In the genomic region with DNA sequence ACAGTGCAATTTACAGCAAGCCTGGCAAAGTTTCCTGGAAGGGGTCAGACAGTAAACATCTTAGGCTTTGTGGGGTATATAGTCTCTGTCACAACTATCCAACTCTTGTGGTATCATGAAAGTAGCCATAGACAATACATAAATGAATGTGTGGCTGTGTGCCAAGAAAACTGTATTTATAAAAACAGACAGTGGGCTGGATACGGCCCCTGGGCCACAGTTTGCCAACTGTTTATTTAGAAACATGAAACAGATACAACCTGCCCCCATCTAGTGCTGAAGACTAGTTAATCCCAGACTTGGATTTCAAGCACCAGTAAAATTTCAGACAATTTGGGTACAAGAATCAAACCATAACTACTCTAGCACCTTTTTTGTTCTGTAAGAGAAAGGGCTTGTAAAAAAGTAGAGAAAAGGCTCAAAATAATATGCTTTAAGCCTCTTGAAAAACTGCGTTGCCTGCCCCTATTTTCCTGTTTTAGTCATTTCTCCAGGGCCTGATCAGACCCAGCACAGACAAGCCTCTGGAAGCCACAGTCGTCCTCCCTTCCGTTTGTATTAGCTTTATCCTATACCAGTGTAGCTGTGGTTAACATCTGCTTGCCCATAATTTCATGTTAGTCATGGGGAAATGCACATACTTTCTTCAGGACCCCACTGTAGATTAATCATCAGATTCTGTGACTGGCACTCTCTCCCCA, we compare ENCODE assay signal across 17 cellular contexts. TPM values are rescaled to one million over a fixed set of nuclear protein-coding genes. Genes with fewer than 3 reads are reported as not detected.
DNase-seq lines count a peak whose midpoint lies in the region; TF ChIP-seq lines count a peak whose summit lies in the region.
"Had no signal": no experiment of that assay in that cellular context is flagged by ENCODE, and none has a peak within 500 bp of the region (broad histone marks: within the 10 kb centered on the region; RNA-seq: fewer than 3 reads in every experiment).

No MANE protein-coding gene starts in this region.

- H3K27ac Mint-ChIP-seq in chondrocyte (ENCODE audit: unreplicated experiment) (peak overlapping the region; percentile 90), neural crest cell (ENCODE audit: unreplicated experiment) (peak overlapping the region; percentile 24)
- H3K27ac Mint-ChIP-seq in activated CD4-positive, alpha-beta T cell treated with anti-CD3 and anti-CD28 coated beads, Interleukin-2, amount 10 ng/mL, durations not matched to agents 7 days and 5 days, result no peak overlapping the region
- H3K27ac Mint-ChIP-seq: activated T-helper 1 cell treated with anti-CD3 and anti-CD28 coated beads, Interleukin-12 subunit alpha, Interleukin-12 subunit beta, Interleukin-2, Interleukin-4 antibody, amounts not matched to agents 30 ng/mL and 10 ng/mL and 1 ng/mL, durations not matched to agents 14 hours and 24 hours and 36 hours; stimulated activated naive B cell treated with anti-CD40 and anti-IgM and Interleukin-4, amounts not matched to agents 10 μg/mL and 1 μg/mL and 100 μg/mL, for 72 hours; T-helper 2 cell treated with Interferon-gamma antibody and Interleukin-4, amounts not matched to agents 5 μg/mL and 100 μg/mL, for 36 hours had no signal

- H3K4me1 Mint-ChIP-seq in chondrocyte (ENCODE audit: low read depth) (peaks cover 96% of the 10 kb centered on the region), neural crest cell (peaks cover 48% of the 10 kb centered on the region)
- peaks cover 16% of the 10 kb centered on the region for H3K4me1 Mint-ChIP-seq in activated CD4-positive, alpha-beta T cell treated with anti-CD3 and anti-CD28 coated beads, Interleukin-2, amount 10 ng/mL, durations not matched to agents 7 days and 5 days
- H3K4me1 Mint-ChIP-seq: CD14-positive monocyte; stimulated activated naive B cell treated with anti-CD40 and anti-IgM and Interleukin-4, amounts not matched to agents 10 μg/mL and 1 μg/mL and 100 μg/mL, for 72 hours had no signal

- H3K36me3 Mint-ChIP-seq in chondrocyte (ENCODE audit: low read depth) (peaks cover 84% of the 10 kb centered on the region), neural crest cell (ENCODE audit: low read depth) (peaks cover 66% of the 10 kb centered on the region)
- no peaks in the 10 kb centered on the region for H3K36me3 Mint-ChIP-seq in activated CD4-positive, alpha-beta T cell treated with anti-CD3 and anti-CD28 coated beads, Interleukin-2, amount 10 ng/mL, durations not matched to agents 7 days and 5 days (ENCODE audit: low read depth)

- POLR2A ChIA-PET in activated CD4-positive, alpha-beta T cell treated with anti-CD3 and anti-CD28 coated beads, Interleukin-2, amount 10 ng/mL, durations not matched to agents 7 days and 5 days (lab: Charles Lee), result no interaction called here

- H3K27me3 Mint-ChIP-seq in chondrocyte (ENCODE audit: low read depth) (no peaks in the 10 kb centered on the region), neural crest cell (ENCODE audit: low read depth) (no peaks in the 10 kb centered on the region)
- H3K27me3 Mint-ChIP-seq in activated CD4-positive, alpha-beta T cell treated with anti-CD3 and anti-CD28 coated beads, Interleukin-2, amount 10 ng/mL, durations not matched to agents 7 days and 5 days, result no peaks in the 10 kb centered on the region

- CTCF ChIA-PET in activated CD4-positive, alpha-beta T cell treated with anti-CD3 and anti-CD28 coated beads, Interleukin-2, amount 10 ng/mL, durations not matched to agents 7 days and 5 days (lab: Charles Lee), result no interaction called here

- no peak for TF ChIP-seq CTCF in chondrocyte (IDR thresholded peaks at IDR 0.05)
- no peak for TF ChIP-seq CTCF in neural crest cell (conservative IDR thresholded peaks at IDR 0.05)

- H3K4me3 Mint-ChIP-seq in chondrocyte (ENCODE audit: unreplicated experiment) (no peak overlapping the region), neural crest cell (no peak overlapping the region)
- H3K4me3 Mint-ChIP-seq in activated CD4-positive, alpha-beta T cell treated with anti-CD3 and anti-CD28 coated beads, Interleukin-2, amount 10 ng/mL, durations not matched to agents 7 days and 5 days, result no peak overlapping the region
- H3K4me3 Mint-ChIP-seq: activated T-helper 1 cell treated with anti-CD3 and anti-CD28 coated beads, Interleukin-12 subunit alpha, Interleukin-12 subunit beta, Interleukin-2, Interleukin-4 antibody, amounts not matched to agents 30 ng/mL and 10 ng/mL and 1 ng/mL, durations not matched to agents 14 hours and 24 hours and 36 hours; CD14-positive monocyte; stimulated activated naive B cell treated with anti-CD40 and anti-IgM and Interleukin-4, amounts not matched to agents 10 μg/mL and 1 μg/mL and 100 μg/mL, for 72 hours; T-helper 2 cell treated with Interferon-gamma antibody and Interleukin-4, amounts not matched to agents 5 μg/mL and 100 μg/mL, for 36 hours had no signal

- intact Hi-C loops in posterior vena cava (cut with DNase I), result no loop called here

- DNase-seq in COR-L47 (lab: John Stamatoyannopoulos, UW), result peak; percentile 65
- peak; percentile 39 for DNase-seq in M059J (ENCODE audit: low read depth)
- DNase-seq in chondrocyte (ENCODE audit: low spot score), result no peak
- DNase-seq in neural crest cell (ENCODE audit: low read depth, low spot score), result no peak
- no peak for DNase-seq in posterior vena cava (ENCODE audit: low spot score)
- DNase-seq in activated CD4-positive, alpha-beta T cell treated with anti-CD3 and anti-CD28 coated beads, Interleukin-2, amount 10 ng/mL, durations not matched to agents 7 days and 5 days, result no peak
- DNase-seq in NCI-H524 (lab: John Stamatoyannopoulos, UW), result no peak
- DNase-seq in T-helper 1 cell, result no peak
- DNase-seq: activated CD4-positive, alpha-beta T cell treated with anti-CD3 and anti-CD28 coated beads, Interleukin-2, amount 50 U/mL, for 48 hours; mucosa of descending colon; NCI-H510A treated with DMSO at 0.1 percent for 48 hours; stimulated activated CD4-positive, alpha-beta T cell treated with anti-CD3 and anti-CD28 coated beads, Interleukin-4, amount 100 ng/mL, for 4 hours; stimulated activated naive B cell treated with anti-CD40 and anti-IgM and Interleukin-4, amounts not matched to agents 10 μg/mL and 1 μg/mL and 100 μg/mL, for 72 hours had no signal

- H3K9me3 Mint-ChIP-seq in chondrocyte (ENCODE audit: low read depth) (no peaks in the 10 kb centered on the region), neural crest cell (no peaks in the 10 kb centered on the region)
- H3K9me3 Mint-ChIP-seq in activated CD4-positive, alpha-beta T cell treated with anti-CD3 and anti-CD28 coated beads, Interleukin-2, amount 10 ng/mL, durations not matched to agents 7 days and 5 days, result no peaks in the 10 kb centered on the region
- H3K9me3 Mint-ChIP-seq: activated T-helper 1 cell treated with anti-CD3 and anti-CD28 coated beads, Interleukin-12 subunit alpha, Interleukin-12 subunit beta, Interleukin-2, Interleukin-4 antibody, amounts not matched to agents 30 ng/mL and 10 ng/mL and 1 ng/mL, durations not matched to agents 14 hours and 24 hours and 36 hours; stimulated activated naive B cell treated with anti-CD40 and anti-IgM and Interleukin-4, amounts not matched to agents 10 μg/mL and 1 μg/mL and 100 μg/mL, for 72 hours; T-helper 2 cell treated with Interferon-gamma antibody and Interleukin-4, amounts not matched to agents 5 μg/mL and 100 μg/mL, for 36 hours had no signal

RNA-seq across cellular contexts. Expression of a gene that starts 30.8 kb away (rescaled TPM):
- total RNA-seq in M059J (2014; rRNA removed; shearing (Covaris generic)), result 10.9 and 14.8 TPM in 2 replicates
- total RNA-seq in chondrocyte (161 to 510 TPM (median 505 TPM) in 3 replicates), neural crest cell (67.7 and 70.3 TPM in 2 replicates), posterior vena cava (10 to 100 TPM; 68.5 to 84.2 TPM)
- total RNA-seq in activated CD4-positive, alpha-beta T cell treated with anti-CD3 and anti-CD28 coated beads, Interleukin-2, amount 10 ng/mL, durations not matched to agents 7 days and 5 days, result under 1 TPM in 1 of 2 experiments, not detected in 1; 0.15 TPM
- total RNA-seq: G401 had no signal

Comparison
In these comparisons a context has a peak if more than half of its experiments do, and no peak if none do; other contexts are left out.
1. DNase-seq: peak in COR-L47 (single experiment) and M059J (single experiment); none in chondrocyte (single experiment), neural crest cell (single experiment), posterior vena cava (single experiment), activated CD4-positive, alpha-beta T cell treated with anti-CD3 and anti-CD28 coated beads, Interleukin-2, amount 10 ng/mL, durations not matched to agents 7 days and 5 days (single experiment), NCI-H524 (0 of 2) and T-helper 1 cell (0 of 5).
2. RNA of a gene that starts 30.8 kb away (total RNA-seq): 161 to 510 TPM in chondrocyte, 68.5 to 84.2 TPM in posterior vena cava, 67.7 to 70.3 TPM in neural crest cell and 10.9 to 14.8 TPM in M059J; 0.15 TPM in activated CD4-positive, alpha-beta T cell treated with anti-CD3 and anti-CD28 coated beads, Interleukin-2, amount 10 ng/mL, durations not matched to agents 7 days and 5 days; every median in the first group is over 10 times any median in the second.